Comparison of ENCODE assay signal across 8 cellular contexts in genomic region chr11:67266424-67267187, GRCh38. TPM values are rescaled to one million over a fixed set of nuclear protein-coding genes. Genes with fewer than 3 reads are reported as not detected.
DNase-seq lines count a peak whose midpoint lies in the region; ATAC-seq, FAIRE-seq and TF ChIP-seq lines count a peak whose summit lies in the region.

Gene GRK2, plus strand, starts transcription at chr11:67266473. Its CDS starts 227 bp downstream, at chr11:67266700.

- FAIRE-seq in endothelial cell of umbilical vein (lab: Jason Lieb, UNC), result no peak

- dilution Hi-C loops in endothelial cell of umbilical vein (cut with MboI; ENCODE audit: extremely low pct_ligation_motif_present, low sequenced_read_pairs), result no loop called here

- H3K27me3 ChIP-seq in endothelial cell of umbilical vein (ENCODE audit: control insufficient read depth in 2 of 2, insufficient read depth in 2 of 2, low read length in 2 of 2), result no peaks in the 10 kb centered on the region

- H3K4me1 ChIP-seq in endothelial cell of umbilical vein (ENCODE audit: control insufficient read depth, extremely low read depth, insufficient read depth, low read length) (peaks cover 38% of the 10 kb centered on the region), mucosa of descending colon (ENCODE audit: low read depth) (peaks cover 60% of the 10 kb centered on the region)

- H2AFZ ChIP-seq in endothelial cell of umbilical vein (ENCODE audit: low read depth, low read length), result peak within 1 kb of the TSS; percentile 29

- H3K9me1 ChIP-seq in endothelial cell of umbilical vein (replicated peaks; ENCODE audit: control insufficient read depth, extremely low read depth, insufficient read depth, low read length), result no peaks in the 10 kb centered on the region

- peaks cover 48% of the 10 kb centered on the region for H3K79me2 ChIP-seq in endothelial cell of umbilical vein (ENCODE audit: control insufficient read depth, insufficient read depth, low read length)

- CTCF ChIA-PET in endothelial cell of umbilical vein (lab: Charles Lee), result interaction anchor here (0.7 to 2.5 kb wide), 14 partner anchors 11 to 186 kb away, joined by 3 to 35 read pairs (median 5); partner anchors contain the start of gene ANKRD13D

- no peak for TF ChIP-seq POLR2A in endothelial cell of umbilical vein (IDR thresholded peaks at IDR 0.05; ENCODE audit: low read depth, low read length)

- POLR2A ChIA-PET in endothelial cell of umbilical vein (lab: Charles Lee), result interaction anchor here (1.0 kb wide), 2 partner anchors 27 to 87 kb away, joined by 3 to 4 read pairs; partner anchors contain the start of gene POLD4

- TF ChIP-seq CTCF in GM12865 (IDR thresholded peaks at IDR 0.05; ENCODE audit: insufficient read depth, low read depth, low read length, missing control alignments) (no peak), endothelial cell of umbilical vein (IDR thresholded peaks at IDR 0.05; ENCODE audit: extremely low read depth in 1 of 2, insufficient read depth in 1 of 2, low read depth in 1 of 2, low read length in 2 of 2) (no peak), mucosa of descending colon (IDR thresholded peaks at IDR 0.05) (no peak)

- no TSS peak for BruUV-seq in endothelial cell of umbilical vein (replicated peaks; lab: Mats Ljungman, UMichigan)

- no peaks in the 10 kb centered on the region for H3K9me3 ChIP-seq in KOPT-K1 (ENCODE audit: insufficient read depth, low read length, poor library complexity, severe bottlenecking)
- H3K9me3 ChIP-seq in endothelial cell of umbilical vein (replicated peaks; ENCODE audit: control insufficient read depth, insufficient read depth, low read length), result no peaks in the 10 kb centered on the region
- no peaks in the 10 kb centered on the region for H3K9me3 ChIP-seq in mucosa of descending colon

- peak; percentile 12 for ATAC-seq in mucosa of descending colon

- H4K20me1 ChIP-seq in endothelial cell of umbilical vein (replicated peaks; ENCODE audit: control insufficient read depth, extremely low read depth, insufficient read depth, low read length), result no peaks in the 10 kb centered on the region

- H3K9ac ChIP-seq in endothelial cell of umbilical vein (replicated peaks; ENCODE audit: extremely low read depth, insufficient read depth, low read length), result peak within 1 kb of the TSS; percentile 49

- DNase-seq in A172 (ENCODE audit: low spot score), result peak; percentile 33
- peak; percentile 72 for DNase-seq in GM12865 (ENCODE audit: low read depth)
- DNase-seq in endothelial cell of umbilical vein (ENCODE audit: low read depth, low spot score), result no peak
- DNase-seq in mucosa of descending colon, result peak in 2 of 3 donors; percentile 71 to 73
- peak; percentile 51 for DNase-seq in ureter (ENCODE audit: low spot score)
- no peak for DNase-seq in superior temporal gyrus (ENCODE audit: extremely low spot score)

- H3K36me3 ChIP-seq in KOPT-K1 (ENCODE audit: insufficient read depth, low read length), result peaks cover 31% of the 10 kb centered on the region
- H3K36me3 ChIP-seq in endothelial cell of umbilical vein (ENCODE audit: control insufficient read depth in 2 of 2, extremely low read depth in 1 of 2, insufficient read depth in 2 of 2, low read length in 2 of 2), result peaks cover 0 to 2% of the 10 kb centered on the region in 2 experiments
- H3K36me3 ChIP-seq in mucosa of descending colon (ENCODE audit: low read depth), result no peaks in the 10 kb centered on the region

- H3K27ac ChIP-seq in KOPT-K1 (ENCODE audit: low read depth, low read length, poor library complexity, severe bottlenecking) (peak within 1 kb of the TSS; percentile 100), endothelial cell of umbilical vein (ENCODE audit: insufficient read depth, low read depth, low read length) (no peak within 1 kb of the TSS)

- peak within 1 kb of the TSS; percentile 53 for H3K4me2 ChIP-seq in endothelial cell of umbilical vein (ENCODE audit: insufficient read depth, low read length)

- intact Hi-C loops in T-helper 2 cell treated with Interferon-gamma antibody and Interleukin-4, amounts not matched to agents 100 ng/mL and 5 ng/mL, for 36 hours (cut with micrococcal nuclease), result loop anchor here (1.0 kb wide), 2 partner anchors 37 to 51 kb away; partner anchors contain the start of gene SSH3
- intact Hi-C loops in endothelial cell of umbilical vein (cut with micrococcal nuclease) (loop anchor here (1.0 to 10.0 kb wide), 4 partner anchors 11 to 238 kb away; partner anchors contain the start of genes CDK2AP2 and PITPNM1), mucosa of descending colon (cut with DNase I, micrococcal nuclease) (loop anchor here in 1 of 2 donors (5.0 kb wide), 1 partner anchor 51 kb away; no protein-coding TSS in a partner anchor)

- H3K4me3 ChIP-seq in GM12865 (ENCODE audit: low read depth, low read length) (peak within 1 kb of the TSS; percentile 88), endothelial cell of umbilical vein (replicated peaks in 1 of 3; ENCODE audit: insufficient read depth in 1 of 3, low read depth in 1 of 3, low read length in 3 of 3) (peak within 1 kb of the TSS; percentile 56 to 72 (median 69)), mucosa of descending colon (peak within 1 kb of the TSS; percentile 98)

TF ChIP-seq in endothelial cell of umbilical vein, 7 proteins besides CTCF, POLR2A, EP300 and RAD21:
- TF ChIP-seq MAX (IDR thresholded peaks at IDR 0.05; ENCODE audit: insufficient read depth, insufficient read length), result no peak
- TF ChIP-seq POLR2AphosphoS5 (IDR thresholded peaks at IDR 0.05; ENCODE audit: insufficient read depth, low read depth, low read length), result no peak

RNA-seq across cellular contexts. Expression of gene GRK2, which starts in this region (rescaled TPM):
- 40.3 and 44.6 TPM in 2 replicates for total RNA-seq in A172 (2014; rRNA removed; shearing (Covaris generic))
- total RNA-seq in T-helper 2 cell treated with Interferon-gamma antibody and Interleukin-4, amounts not matched to agents 100 ng/mL and 5 ng/mL, for 36 hours, result 315 and 316 TPM in 2 replicates
- total RNA-seq in endothelial cell of umbilical vein, result 62.3 and 66.9 TPM in 2 replicates
- polyA plus RNA-seq in endothelial cell of umbilical vein, result 57.9 and 73.1 TPM in 2 replicates
- polyA plus RNA-seq in endothelial cell of umbilical vein (2011; cell fraction: cytosol; rRNA removed), result 41.3 and 53.7 TPM in 2 replicates
- 132 and 162 TPM in 2 replicates for polyA plus RNA-seq in endothelial cell of umbilical vein (2011; cell fraction: nucleus; rRNA removed)
- 41.3 and 55.6 TPM in 2 replicates for polyA plus RNA-seq in endothelial cell of umbilical vein (2012)
- 30.8 and 39.9 TPM in 2 replicates for polyA minus RNA-seq in endothelial cell of umbilical vein
- polyA minus RNA-seq in endothelial cell of umbilical vein (2011; cell fraction: cytosol; rRNA and poly(A)+ RNA removed), result 52.9 TPM
- polyA minus RNA-seq in endothelial cell of umbilical vein (2011; cell fraction: nucleus; rRNA and poly(A)+ RNA removed), result 38.1 and 49.4 TPM in 2 replicates
- 100 to 1,000 TPM in 2 of 3 donors, 10 to 100 TPM in 1; 86.8 to 114 (median 106) TPM for total RNA-seq in mucosa of descending colon
- 75.9 TPM for total RNA-seq in ureter

Comparison
In these comparisons a context has a peak if more than half of its experiments do, and no peak if none do; other contexts are left out.
1. DNase-seq: peak in A172 (single experiment), GM12865 (single experiment), mucosa of descending colon (2 of 3) and ureter (single experiment); none in endothelial cell of umbilical vein (single experiment) and superior temporal gyrus (single experiment).
2. Peak in every context shown above with its lines, with median percentiles within 50 percentile points of each other: H3K4me3 ChIP-seq.